Comparison of ENCODE assay signal across 10 cellular contexts in the genomic region with DNA sequence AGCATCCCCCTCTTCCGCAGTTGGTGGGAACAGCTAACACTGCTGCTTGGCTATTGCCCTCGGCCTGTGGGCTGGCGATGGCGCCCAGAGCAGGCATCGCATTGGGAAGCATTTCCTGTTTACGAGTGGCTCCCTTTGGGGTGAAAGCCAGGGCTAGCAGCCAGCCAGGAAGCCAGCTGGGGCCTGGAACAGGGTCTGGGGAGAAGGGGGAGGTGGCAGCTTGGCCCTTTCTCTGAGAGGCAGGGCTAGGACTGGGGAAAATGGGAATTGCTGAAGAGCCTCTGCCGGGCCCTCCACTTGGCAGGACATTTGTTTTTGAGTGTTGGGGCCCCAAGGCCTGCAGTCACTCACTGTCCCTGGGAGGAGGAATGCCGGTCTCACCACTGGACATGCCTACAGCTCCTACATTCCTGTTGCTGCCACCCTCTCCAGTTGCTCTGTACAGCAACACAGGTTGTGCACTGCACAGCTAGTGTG. TPM values are rescaled to one million over a fixed set of nuclear protein-coding genes. Genes with fewer than 3 reads are reported as not detected.
DNase-seq lines count a peak whose midpoint lies in the region; ATAC-seq and TF ChIP-seq lines count a peak whose summit lies in the region.
"Had no signal": no experiment of that assay in that cellular context is flagged by ENCODE, and none has a peak within 500 bp of the region (broad histone marks: within the 10 kb centered on the region; RNA-seq: fewer than 3 reads in every experiment).

No MANE protein-coding gene starts in this region.

- no peak overlapping the region for H3K4me3 ChIP-seq in Panc1 (ENCODE audit: low read depth in 2 of 2, low read length in 2 of 2)
- H3K4me3 ChIP-seq in mesodermal cell (ENCODE audit: extremely low read depth, insufficient read depth, low read length, poor library complexity, severe bottlenecking), result no peak overlapping the region

- intact Hi-C loops in Panc1 (cut with micrococcal nuclease; ENCODE audit: unreplicated experiment), result no loop called here

- WGBS in mesodermal cell (ENCODE audit: insufficient coverage in 2 of 2), 2 experiments, result 86 to 93% methylated on average over 8 of the region's 8 CpGs

- H3K36me3 ChIP-seq in Panc1 (ENCODE audit: control insufficient read depth, insufficient read depth, low read length), result peaks cover 4% of the 10 kb centered on the region; the same call in 1 of the 2 replicates
- H3K36me3 ChIP-seq in mesodermal cell (ENCODE audit: control insufficient read depth, insufficient read depth, low read length), result peaks cover 3% of the 10 kb centered on the region

- H3K9me3 ChIP-seq in Panc1 (ENCODE audit: control insufficient read depth, insufficient read depth, low read depth, low read length) (no peaks in the 10 kb centered on the region), mesodermal cell (ENCODE audit: control insufficient read depth, low read length) (no peaks in the 10 kb centered on the region)

- H3K36me3 Mint-ChIP-seq in endothelial cell (ENCODE audit: low read depth, unreplicated experiment) (peaks cover 3% of the 10 kb centered on the region), type B pancreatic cell (no peaks in the 10 kb centered on the region)

- BruUV-seq in Panc1 (replicated peaks; lab: Mats Ljungman, UMichigan), result no TSS peak

- TF ChIP-seq CTCF in Panc1 (IDR thresholded peaks at IDR 0.05), result no peak
- no peak for TF ChIP-seq CTCF in endothelial cell (IDR thresholded peaks at IDR 0.05; ENCODE audit: unreplicated experiment)
- no peak for TF ChIP-seq CTCF in type B pancreatic cell (conservative IDR thresholded peaks at IDR 0.05)
- TF ChIP-seq CTCF in omental fat pad (IDR thresholded peaks at IDR 0.05), result no peak

- no peaks in the 10 kb centered on the region for H3K27me3 ChIP-seq in Panc1 (ENCODE audit: control insufficient read depth, insufficient read depth, low read length)

- H3K4me3 Mint-ChIP-seq in endothelial cell (ENCODE audit: unreplicated experiment) (no peak overlapping the region), type B pancreatic cell (peak overlapping the region; percentile 45)

- in situ Hi-C loops in Panc1 (cut with HindIII; ENCODE audit: low pct_unique_long_range_greater_than_20kb, low sequenced_read_pairs), result no loop called here

- no peaks in the 10 kb centered on the region for H3K9me3 Mint-ChIP-seq in endothelial cell (ENCODE audit: unreplicated experiment)
- H3K9me3 Mint-ChIP-seq in type B pancreatic cell, result no peaks in the 10 kb centered on the region

- ATAC-seq in Panc1 (no peak), omental fat pad (ENCODE audit: low FRiP score) (no peak), GM21717 (IDR thresholded peaks at IDR 0.05; ENCODE audit: unreplicated experiment) (no peak), HG02840 (IDR thresholded peaks at IDR 0.05; ENCODE audit: low FRiP score, unreplicated experiment) (no peak), GM21367 (IDR thresholded peaks at IDR 0.05; ENCODE audit: unreplicated experiment) (no peak)

- H3K4me1 ChIP-seq in Panc1 (ENCODE audit: control insufficient read depth, insufficient read depth, low read length) (peaks cover 41% of the 10 kb centered on the region), mesodermal cell (ENCODE audit: control insufficient read depth, insufficient read depth, low read length, poor library complexity, severe bottlenecking) (peaks cover 57% of the 10 kb centered on the region)

- H3K27me3 Mint-ChIP-seq in endothelial cell (ENCODE audit: unreplicated experiment), result peaks cover 20% of the 10 kb centered on the region
- H3K27me3 Mint-ChIP-seq in type B pancreatic cell, result no peaks in the 10 kb centered on the region

- H3K4me1 Mint-ChIP-seq in endothelial cell (ENCODE audit: unreplicated experiment) (peaks cover 34% of the 10 kb centered on the region), type B pancreatic cell (ENCODE audit: unreplicated experiment) (peaks cover 33% of the 10 kb centered on the region)

- POLR2A ChIA-PET in Panc1 (lab: Charles Lee), result interaction anchor here (0.6 kb wide), 1 partner anchor 309 kb away, joined by 4 read pairs; no protein-coding TSS in a partner anchor

- CTCF ChIA-PET in Panc1 (lab: Charles Lee), result no interaction called here

- peak overlapping the region; percentile 57 for H3K27ac Mint-ChIP-seq in endothelial cell (ENCODE audit: unreplicated experiment)
- H3K27ac Mint-ChIP-seq in type B pancreatic cell, result peak overlapping the region; percentile 48

- H3K27ac ChIP-seq in Panc1 (ENCODE audit: low read length) (peak overlapping the region; percentile 34; the same call in 1 of the 2 replicates), mesodermal cell (ENCODE audit: low read depth, low read length, severe bottlenecking) (peak overlapping the region; percentile 73)

- DNase-seq in Panc1 (ENCODE audit: low read depth, low spot score), result no peak
- no peak for DNase-seq in endothelial cell (ENCODE audit: low spot score)
- DNase-seq in type B pancreatic cell (ENCODE audit: extremely low spot score, unreplicated experiment), result no peak
- DNase-seq in omental fat pad (ENCODE audit: low spot score), result no peak
- DNase-seq: activated CD4-positive, alpha-beta T cell treated with anti-CD3 and anti-CD28 coated beads, Interleukin-2, amount 50 U/mL, for 1 hour; NCI-H69 had no signal

RNA-seq across cellular contexts. Expression of gene MTSS2, which starts 2.5 kb away (rescaled TPM):
- total RNA-seq in Panc1 (2021; ENCODE audit: unreplicated experiment) (55.7 TPM), endothelial cell (ENCODE audit: unreplicated experiment) (82.6 TPM), type B pancreatic cell (ENCODE audit: low replicate concordance) (92.2 and 118 TPM in 2 replicates), omental fat pad (10 to 100 TPM; 19.3 to 70.1 (median 32.4) TPM)
- polyA plus RNA-seq in Panc1 (2012; ENCODE audit: insufficient read length), result 61.5 TPM
- polyA plus RNA-seq in mesodermal cell (2013, experiment 1 of 2), result 57.6 TPM
- polyA plus RNA-seq in mesodermal cell (2013, experiment 2 of 2), result 44.7 TPM

RNA-seq across cellular contexts. Expression of gene IL34, which starts 41.9 kb away (rescaled TPM):
- 5.8 TPM for total RNA-seq in Panc1 (2021; ENCODE audit: unreplicated experiment)
- polyA plus RNA-seq in Panc1 (2012; ENCODE audit: insufficient read length), result 7.1 TPM
- total RNA-seq in endothelial cell (ENCODE audit: unreplicated experiment), result 1.6 TPM
- not detected for polyA plus RNA-seq in mesodermal cell (2013, experiment 1 of 2)
- not detected for polyA plus RNA-seq in mesodermal cell (2013, experiment 2 of 2)
- total RNA-seq in type B pancreatic cell (ENCODE audit: low replicate concordance), result 0.40 TPM in 1 of 2 replicates, not detected in the other
- 1 to 10 TPM in 3 of 4 donors, under 1 TPM in 1; 0.38 to 1.3 (median 1.2) TPM for total RNA-seq in omental fat pad
